Comparison of ENCODE assay signal across 31 cellular contexts in the genomic region with DNA sequence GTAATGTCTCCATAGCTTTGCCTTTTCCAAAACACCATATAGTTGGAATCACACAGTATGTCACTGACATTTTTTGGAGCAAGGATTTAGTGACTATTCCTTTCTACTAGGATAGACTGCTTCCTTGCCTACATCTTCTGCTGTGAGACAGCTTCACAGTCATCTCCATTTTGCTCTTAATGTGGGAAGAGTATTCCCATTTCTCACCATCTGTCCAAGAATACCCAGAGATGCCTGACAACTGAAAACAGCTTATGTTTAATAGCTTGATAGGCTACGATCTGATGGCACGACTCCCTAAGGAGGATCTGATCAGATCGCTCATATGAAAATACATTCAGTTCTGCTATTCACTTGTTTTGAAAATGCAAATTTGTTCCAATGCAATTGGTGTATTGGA. TPM values are rescaled to one million over a fixed set of nuclear protein-coding genes. Genes with fewer than 3 reads are reported as not detected.
"Had no signal": no experiment of that assay in that cellular context is flagged by ENCODE, and none has a peak within 500 bp of the region (broad histone marks: within the 10 kb centered on the region; RNA-seq: fewer than 3 reads in every experiment).

No MANE protein-coding gene starts in this region.

- H3K27me3 ChIP-seq: ascending aorta, breast epithelium, cardiac muscle cell, colonic mucosa, esophagus muscularis mucosa, foreskin keratinocyte, gastrocnemius medialis, heart right ventricle had no signal

- H3K27me3 Mint-ChIP-seq: activated CD4-positive, alpha-beta memory T cell treated with anti-CD3 and anti-CD28 coated beads for 36 hours; activated CD4-positive, alpha-beta T cell treated with anti-CD3 and anti-CD28 coated beads for 36 hours; activated CD4-positive, alpha-beta T cell treated with anti-CD3 and anti-CD28 coated beads, Interleukin-2, amount 10 ng/mL, durations not matched to agents 24 days and 14 days; activated naive CD4-positive, alpha-beta T cell treated with anti-CD3 and anti-CD28 coated beads, Interleukin-2, amount 10 ng/mL, durations not matched to agents 7 days and 5 days; activated naive CD8-positive, alpha-beta T cell treated with anti-CD3 and anti-CD28 coated beads, Interleukin-2, amount 10 ng/mL, durations not matched to agents 7 days and 5 days; activated T-cell treated with anti-CD3 and anti-CD28 coated beads, Interleukin-2, amount 50 U/mL, for 24 hours had no signal

- H3K36me3 Mint-ChIP-seq: activated CD4-positive, alpha-beta memory T cell treated with anti-CD3 and anti-CD28 coated beads for 36 hours; activated naive CD4-positive, alpha-beta T cell treated with anti-CD3 and anti-CD28 coated beads, Interleukin-2, amount 10 ng/mL, durations not matched to agents 7 days and 5 days; activated naive CD8-positive, alpha-beta T cell treated with anti-CD3 and anti-CD28 coated beads, Interleukin-2, amount 10 ng/mL, durations not matched to agents 7 days and 5 days; brain had no signal

- DNase-seq: activated CD4-positive, alpha-beta memory T cell treated with anti-CD3 and anti-CD28 coated beads for 36 hours; activated CD4-positive, alpha-beta T cell treated with anti-CD3 and anti-CD28 coated beads for 36 hours; activated CD4-positive, alpha-beta T cell treated with anti-CD3 and anti-CD28 coated beads, Interleukin-2, amount 10 ng/mL, durations not matched to agents 24 days and 14 days; activated CD4-positive, CD25-positive, alpha-beta regulatory T cell; activated CD4-positive, CD25-positive, alpha-beta regulatory T cell treated with anti-CD3 and anti-CD28 coated beads, Interleukin-2, amount 50 U/mL, for 72 hours; activated CD8-positive, alpha-beta memory T cell treated with anti-CD3 and anti-CD28 coated beads, Interleukin-2, amount 50 U/mL, for 48 hours; activated CD8-positive, alpha-beta T cell treated with anti-CD3 and anti-CD28 coated beads, Interleukin-2, amount 10 ng/mL, durations not matched to agents 7 days and 5 days; activated gamma-delta T cell; activated naive CD4-positive, alpha-beta T cell; activated naive CD4-positive, alpha-beta T cell treated with anti-CD3 and anti-CD28 coated beads, Interleukin-2, amount 10 ng/mL, durations not matched to agents 7 days and 5 days; activated naive CD8-positive, alpha-beta T cell treated with anti-CD3 and anti-CD28 coated beads, Interleukin-2, amount 10 ng/mL, durations not matched to agents 7 days and 5 days; activated T-cell treated with anti-CD3 and anti-CD28 coated beads for 4 hours; activated T-cell treated with anti-CD3 and anti-CD28 coated beads, Interleukin-2, amount 50 U/mL, for 24 hours; activated T-cell treated with anti-CD3 and anti-CD28 coated beads, Interleukin-2, amount 50 U/mL, for 72 hours; central memory CD4-positive, alpha-beta T cell; cerebellar nuclear complex; colonic mucosa; effector memory CD4-positive, alpha-beta T cell; erythroblast; foreskin keratinocyte; gastrocnemius medialis; heart right ventricle; T-helper 2 cell had no signal

- H3K9me3 ChIP-seq: ascending aorta, colonic mucosa, esophagus muscularis mucosa, gastrocnemius medialis had no signal

- ATAC-seq: activated CD4-positive, alpha-beta T cell treated with anti-CD3 and anti-CD28 coated beads for 36 hours; activated CD8-positive, alpha-beta T cell treated with anti-CD3 and anti-CD28 coated beads, Interleukin-2, amount 10 ng/mL, durations not matched to agents 7 days and 5 days; activated naive CD4-positive, alpha-beta T cell treated with anti-CD3 and anti-CD28 coated beads, Interleukin-2, amount 50 U/mL, for 72 hours; activated T-cell treated with anti-CD3 and anti-CD28 coated beads, Interleukin-2, amount 50 U/mL, for 72 hours; foreskin keratinocyte; gastrocnemius medialis; heart right ventricle had no signal

- H3K27ac Mint-ChIP-seq: activated CD4-positive, alpha-beta memory T cell treated with anti-CD3 and anti-CD28 coated beads for 36 hours; activated CD4-positive, alpha-beta T cell treated with anti-CD3 and anti-CD28 coated beads for 36 hours; activated CD4-positive, alpha-beta T cell treated with anti-CD3 and anti-CD28 coated beads, Interleukin-2, amount 10 ng/mL, durations not matched to agents 24 days and 14 days; activated CD8-positive, alpha-beta T cell treated with anti-CD3 and anti-CD28 coated beads, Interleukin-2, amount 10 ng/mL, durations not matched to agents 7 days and 5 days; activated naive CD4-positive, alpha-beta T cell treated with anti-CD3 and anti-CD28 coated beads, Interleukin-2, amount 10 ng/mL, durations not matched to agents 7 days and 5 days; activated naive CD4-positive, alpha-beta T cell treated with anti-CD3 and anti-CD28 coated beads, Interleukin-2, amount 50 U/mL, for 72 hours; activated naive CD8-positive, alpha-beta T cell treated with anti-CD3 and anti-CD28 coated beads, Interleukin-2, amount 10 ng/mL, durations not matched to agents 7 days and 5 days; activated T-cell treated with anti-CD3 and anti-CD28 coated beads, Interleukin-2, amount 50 U/mL, for 24 hours; activated T-cell treated with anti-CD3 and anti-CD28 coated beads, Interleukin-2, amount 50 U/mL, for 72 hours had no signal

- H3K4me1 Mint-ChIP-seq: activated CD4-positive, alpha-beta T cell treated with anti-CD3 and anti-CD28 coated beads for 36 hours; activated CD4-positive, alpha-beta T cell treated with anti-CD3 and anti-CD28 coated beads, Interleukin-2, amount 10 ng/mL, durations not matched to agents 24 days and 14 days; activated naive CD4-positive, alpha-beta T cell treated with anti-CD3 and anti-CD28 coated beads, Interleukin-2, amount 10 ng/mL, durations not matched to agents 7 days and 5 days; activated naive CD8-positive, alpha-beta T cell treated with anti-CD3 and anti-CD28 coated beads, Interleukin-2, amount 10 ng/mL, durations not matched to agents 7 days and 5 days had no signal

- H3K27ac ChIP-seq: ascending aorta, breast epithelium, cardiac muscle cell, colonic mucosa, esophagus muscularis mucosa, foreskin keratinocyte, gastrocnemius medialis, heart right ventricle had no signal

- H3K4me3 ChIP-seq: ascending aorta, breast epithelium, cardiac muscle cell, colonic mucosa, esophagus muscularis mucosa, gastrocnemius medialis, heart right ventricle had no signal

- H3K4me3 Mint-ChIP-seq: activated CD4-positive, alpha-beta memory T cell treated with anti-CD3 and anti-CD28 coated beads for 36 hours; activated CD4-positive, alpha-beta T cell treated with anti-CD3 and anti-CD28 coated beads for 36 hours; activated CD4-positive, alpha-beta T cell treated with anti-CD3 and anti-CD28 coated beads, Interleukin-2, amount 10 ng/mL, durations not matched to agents 24 days and 14 days; activated CD8-positive, alpha-beta T cell treated with anti-CD3 and anti-CD28 coated beads, Interleukin-2, amount 10 ng/mL, durations not matched to agents 7 days and 5 days; activated naive CD4-positive, alpha-beta T cell treated with anti-CD3 and anti-CD28 coated beads, Interleukin-2, amount 10 ng/mL, durations not matched to agents 7 days and 5 days; activated naive CD8-positive, alpha-beta T cell treated with anti-CD3 and anti-CD28 coated beads, Interleukin-2, amount 10 ng/mL, durations not matched to agents 7 days and 5 days; activated T-cell treated with anti-CD3 and anti-CD28 coated beads, Interleukin-2, amount 50 U/mL, for 24 hours; activated T-cell treated with anti-CD3 and anti-CD28 coated beads, Interleukin-2, amount 50 U/mL, for 72 hours had no signal

- H3K4me1 ChIP-seq: ascending aorta, breast epithelium, colonic mucosa, esophagus muscularis mucosa, foreskin keratinocyte, gastrocnemius medialis, heart right ventricle had no signal

- H3K36me3 ChIP-seq: ascending aorta, breast epithelium, cardiac muscle cell, colonic mucosa, esophagus muscularis mucosa, gastrocnemius medialis, heart right ventricle had no signal

RNA-seq across cellular contexts. Expression of gene TRIML1, which starts 29.4 kb away (rescaled TPM):
- total RNA-seq: activated CD4-positive, alpha-beta memory T cell treated with anti-CD3 and anti-CD28 coated beads for 36 hours; activated CD4-positive, alpha-beta T cell treated with anti-CD3 and anti-CD28 coated beads for 36 hours; activated CD4-positive, alpha-beta T cell treated with anti-CD3 and anti-CD28 coated beads, Interleukin-2, amount 10 ng/mL, durations not matched to agents 24 days and 14 days; activated CD8-positive, alpha-beta memory T cell treated with anti-CD3 and anti-CD28 coated beads for 36 hours; activated CD8-positive, alpha-beta T cell treated with anti-CD3 and anti-CD28 coated beads, Interleukin-2, amount 10 ng/mL, durations not matched to agents 7 days and 5 days; activated naive CD4-positive, alpha-beta T cell treated with anti-CD3 and anti-CD28 coated beads, Interleukin-2, amount 50 U/mL, for 72 hours; activated naive CD8-positive, alpha-beta T cell treated with anti-CD3 and anti-CD28 coated beads, Interleukin-2, amount 10 ng/mL, durations not matched to agents 7 days and 5 days; activated T-cell treated with anti-CD3 and anti-CD28 coated beads, Interleukin-2, amount 50 U/mL, for 72 hours; ascending aorta; breast epithelium; cardiac muscle cell; colonic mucosa; esophagus muscularis mucosa; foreskin keratinocyte; gastrocnemius medialis; heart right ventricle; T-helper 1 cell treated with Interleukin-12 subunit alpha and Interleukin-12 subunit beta and Interleukin-4 antibody, amounts not matched to agents 30 ng/mL and 1 ng/mL, for 36 hours had no signal

RNA-seq across cellular contexts. Expression of gene TRIML2, which starts 59.2 kb away (rescaled TPM):
- total RNA-seq: activated CD4-positive, alpha-beta memory T cell treated with anti-CD3 and anti-CD28 coated beads for 36 hours; activated CD4-positive, alpha-beta T cell treated with anti-CD3 and anti-CD28 coated beads for 36 hours; activated CD4-positive, alpha-beta T cell treated with anti-CD3 and anti-CD28 coated beads, Interleukin-2, amount 10 ng/mL, durations not matched to agents 24 days and 14 days; activated CD8-positive, alpha-beta memory T cell treated with anti-CD3 and anti-CD28 coated beads for 36 hours; activated CD8-positive, alpha-beta T cell treated with anti-CD3 and anti-CD28 coated beads, Interleukin-2, amount 10 ng/mL, durations not matched to agents 7 days and 5 days; activated naive CD4-positive, alpha-beta T cell treated with anti-CD3 and anti-CD28 coated beads, Interleukin-2, amount 50 U/mL, for 72 hours; activated naive CD8-positive, alpha-beta T cell treated with anti-CD3 and anti-CD28 coated beads, Interleukin-2, amount 10 ng/mL, durations not matched to agents 7 days and 5 days; activated T-cell treated with anti-CD3 and anti-CD28 coated beads, Interleukin-2, amount 50 U/mL, for 72 hours; ascending aorta; breast epithelium; cardiac muscle cell; gastrocnemius medialis; heart right ventricle; T-helper 1 cell treated with Interleukin-12 subunit alpha and Interleukin-12 subunit beta and Interleukin-4 antibody, amounts not matched to agents 30 ng/mL and 1 ng/mL, for 36 hours had no signal
